In genomic region chr3:8768364-8769087, GRCh38 we compare ENCODE assay signal across 7 cellular contexts. TPM values are rescaled to one million over a fixed set of nuclear protein-coding genes. Genes with fewer than 3 reads are reported as not detected.
DNase-seq lines count a peak whose midpoint lies in the region; ATAC-seq and TF ChIP-seq lines count a peak whose summit lies in the region.

No MANE protein-coding gene starts in this region.

- peak overlapping the region; percentile 12; the same call in 1 of the 3 replicates for H2BK15ac ChIP-seq in IMR-90 (ENCODE audit: low read depth, low read length)

- H3K4me1 Mint-ChIP-seq in stimulated activated memory B cell treated with anti-CD40 and anti-IgM and Interleukin-4, amounts not matched to agents 10 μg/mL and 1 μg/mL and 100 μg/mL, for 72 hours, result peaks cover 15% of the 10 kb centered on the region

- TF ChIP-seq CTCF in IMR-90 (conservative IDR thresholded peaks at IDR 0.05; ENCODE audit: low read depth, low read length), result no peak
- TF ChIP-seq CTCF in esophagus muscularis mucosa (IDR thresholded peaks at IDR 0.05), result no peak
- TF ChIP-seq CTCF in upper lobe of right lung (IDR thresholded peaks at IDR 0.05), result no peak

- no peaks in the 10 kb centered on the region for H3K9me3 ChIP-seq in IMR-90 (ENCODE audit: control insufficient read depth, insufficient read depth, low read length)
- no peaks in the 10 kb centered on the region for H3K9me3 ChIP-seq in esophagus muscularis mucosa
- H3K9me3 ChIP-seq in upper lobe of right lung, result no peaks in the 10 kb centered on the region

- H3K14ac ChIP-seq in IMR-90 (replicated peaks; ENCODE audit: low read depth, low read length), result peak overlapping the region; percentile 34; the same call in 1 of the 2 replicates

- H2AK5ac ChIP-seq in IMR-90 (ENCODE audit: low read depth, low read length), result no peak overlapping the region

- CTCF ChIA-PET in IMR-90 (lab: Yijun Ruan, JAX), result interaction anchor here (0.7 to 1.9 kb wide), 15 partner anchors 9 to 187 kb away, joined by 3 to 16 read pairs (median 6); no protein-coding TSS in a partner anchor

- POLR2A ChIA-PET in IMR-90 (lab: Charles Lee; ENCODE audit: unreplicated experiment), result no interaction called here

- in situ Hi-C loops in IMR-90 (cut with MboI; ENCODE audit: low sequenced_read_pairs), result loop anchor here (25.0 kb wide), 1 partner anchor 294 kb away; no protein-coding TSS in a partner anchor

- no peak for DNase-seq in IMR-90
- peak; percentile 81 for DNase-seq in esophagus muscularis mucosa (ENCODE audit: extremely low spot score)
- no peak for DNase-seq in upper lobe of right lung
- no peak for DNase-seq in SHP77 (lab: John Stamatoyannopoulos, UW)

- H3K9ac ChIP-seq in IMR-90 (ENCODE audit: low read depth, low read length), result no peak overlapping the region; the same call in 1 of the 2 replicates

- peak overlapping the region; percentile 82; the same call in 1 of the 2 replicates for H3K4me3 ChIP-seq in IMR-90 (ENCODE audit: insufficient read depth, low read depth, low read length)
- H3K4me3 ChIP-seq in esophagus muscularis mucosa, result peak overlapping the region; percentile 31 to 53 (median 43)
- H3K4me3 ChIP-seq in upper lobe of right lung, result no peak overlapping the region

- H3K4me2 ChIP-seq in IMR-90 (ENCODE audit: low read depth, low read length), result peak overlapping the region; percentile 87

- intact Hi-C loops in IMR-90 (cut with micrococcal nuclease), result loop anchor here (1.0 to 5.0 kb wide), 9 partner anchors 101 to 534 kb away; partner anchors contain the start of gene RAD18
- intact Hi-C loops in esophagus muscularis mucosa (cut with DNase I), result no loop called here
- intact Hi-C loops in upper lobe of right lung (cut with DNase I), result no loop called here

- H2BK120ac ChIP-seq in IMR-90 (ENCODE audit: low read depth, low read length), result peak overlapping the region; percentile 87

- no peak overlapping the region; the same call in 1 of the 2 replicates for H2BK20ac ChIP-seq in IMR-90 (ENCODE audit: low read depth, low read length)

- peak overlapping the region; percentile 29; the same call in 1 of the 2 replicates for H4K91ac ChIP-seq in IMR-90 (ENCODE audit: insufficient read depth, low read depth, low read length)

- TF ChIP-seq EP300 in esophagus muscularis mucosa (IDR thresholded peaks at IDR 0.05), result no peak

- peak overlapping the region; percentile 84 for H2AK9ac ChIP-seq in IMR-90 (replicated peaks; ENCODE audit: low read depth, low read length, poor library complexity)

- no peak overlapping the region for H4K5ac ChIP-seq in IMR-90 (ENCODE audit: low read depth, low read length)

- WGBS in IMR-90 (ENCODE audit: extremely low coverage in 2 of 2, insufficient read length in 1 of 2), 2 experiments, result 21% methylated on average over 7 of the region's 36 CpGs; no CpG with 5 or more reads in 1 of the 2 experiments
- WGBS in esophagus muscularis mucosa, result 11% methylated on average over 29 of the region's 36 CpGs

- no peak overlapping the region for H3K18ac ChIP-seq in IMR-90 (ENCODE audit: low read depth, low read length)

- H3K4me1 ChIP-seq in IMR-90 (ENCODE audit: control insufficient read depth, insufficient read depth, low read length) (peaks cover 6% of the 10 kb centered on the region; the same call in 1 of the 2 replicates), esophagus muscularis mucosa (peaks cover 15 to 31% (median 29%) of the 10 kb centered on the region in 4 donors), upper lobe of right lung (peaks cover 13% of the 10 kb centered on the region)

- H3K56ac ChIP-seq in IMR-90 (ENCODE audit: extremely low read depth, insufficient read depth, low read length), result no peak overlapping the region

- dilution Hi-C loops in IMR-90 (cut with HindIII; ENCODE audit: low sequenced_read_pairs, unreplicated experiment), result no loop called here

- no peak for TF ChIP-seq RAD21 in IMR-90 (IDR thresholded peaks at IDR 0.05; ENCODE audit: low read length)

- BruUV-seq in IMR-90 (replicated peaks; lab: Mats Ljungman, UMichigan), result no TSS peak

- no peak for TF ChIP-seq POLR2A in GM18505 (IDR thresholded peaks at IDR 0.05; ENCODE audit: borderline replicate concordance, extremely low read depth, insufficient read depth, insufficient read length)
- no peak for TF ChIP-seq POLR2A in IMR-90 (IDR thresholded peaks at IDR 0.05; ENCODE audit: low read depth, low read length)
- TF ChIP-seq POLR2A in esophagus muscularis mucosa (IDR thresholded peaks at IDR 0.05; ENCODE audit: low read depth), result no peak

- H3K36me3 ChIP-seq in IMR-90 (ENCODE audit: control insufficient read depth, insufficient read depth, low read length) (no peaks in the 10 kb centered on the region), esophagus muscularis mucosa (no peaks in the 10 kb centered on the region), upper lobe of right lung (no peaks in the 10 kb centered on the region)

- peak overlapping the region; percentile 92 for H2AFZ ChIP-seq in IMR-90 (replicated peaks; ENCODE audit: low read length, poor library complexity)

- H3K27ac ChIP-seq in IMR-90 (ENCODE audit: insufficient read depth, low read length) (no peak overlapping the region), esophagus muscularis mucosa (replicated peaks in 1 of 4) (no peak overlapping the region), upper lobe of right lung (no peak overlapping the region)

- peak overlapping the region; percentile 75 for H3K4me3 Mint-ChIP-seq in stimulated activated memory B cell treated with anti-CD40 and anti-IgM and Interleukin-4, amounts not matched to agents 10 μg/mL and 1 μg/mL and 100 μg/mL, for 72 hours

- ATAC-seq in GM18505 (IDR thresholded peaks at IDR 0.05; ENCODE audit: unreplicated experiment), result peak; percentile 17
- ATAC-seq in GM21526 (IDR thresholded peaks at IDR 0.05; ENCODE audit: low FRiP score, unreplicated experiment), result peak; percentile 8
- no peak for ATAC-seq in IMR-90 (ENCODE audit: low read depth)
- no peak for ATAC-seq in stimulated activated memory B cell treated with anti-CD40 and anti-IgM and Interleukin-4, amounts not matched to agents 10 μg/mL and 1 μg/mL and 100 μg/mL, for 72 hours
- no peak for ATAC-seq in upper lobe of right lung

- peak overlapping the region; percentile 44 for H3K27ac Mint-ChIP-seq in stimulated activated memory B cell treated with anti-CD40 and anti-IgM and Interleukin-4, amounts not matched to agents 10 μg/mL and 1 μg/mL and 100 μg/mL, for 72 hours

- H3K36me3 Mint-ChIP-seq in stimulated activated memory B cell treated with anti-CD40 and anti-IgM and Interleukin-4, amounts not matched to agents 10 μg/mL and 1 μg/mL and 100 μg/mL, for 72 hours, result no peaks in the 10 kb centered on the region

- peaks cover 56% of the 10 kb centered on the region for H3K27me3 Mint-ChIP-seq in stimulated activated memory B cell treated with anti-CD40 and anti-IgM and Interleukin-4, amounts not matched to agents 10 μg/mL and 1 μg/mL and 100 μg/mL, for 72 hours

- H4K8ac ChIP-seq in IMR-90 (ENCODE audit: low read depth in 2 of 2, low read length in 2 of 2), result peak overlapping the region in 1 of 2 experiments; percentile 41; a peak in 2 of 4 replicates

- H4K20me1 ChIP-seq in IMR-90 (ENCODE audit: insufficient read depth, low read length), result no peaks in the 10 kb centered on the region

- H3K9me1 ChIP-seq in IMR-90 (ENCODE audit: insufficient read depth, low read length), result no peaks in the 10 kb centered on the region

- H3K27me3 ChIP-seq in IMR-90 (ENCODE audit: control insufficient read depth, insufficient read depth, low read length) (peaks cover 21% of the 10 kb centered on the region; the same call in 1 of the 2 replicates), esophagus muscularis mucosa (peaks cover 0 to 63% (median 18%) of the 10 kb centered on the region in 4 donors), upper lobe of right lung (peaks cover 32% of the 10 kb centered on the region)

- no peak overlapping the region for H2BK5ac ChIP-seq in IMR-90 (ENCODE audit: low read depth, low read length, poor library complexity, severe bottlenecking)

- H3K4ac ChIP-seq in IMR-90 (ENCODE audit: low read depth, low read length), result peak overlapping the region; percentile 59

- no peaks in the 10 kb centered on the region for H3K9me3 Mint-ChIP-seq in stimulated activated memory B cell treated with anti-CD40 and anti-IgM and Interleukin-4, amounts not matched to agents 10 μg/mL and 1 μg/mL and 100 μg/mL, for 72 hours

- 0 out of 2 replicates have a peak overlapping the region, but pooled peaks have one; percentile 21 for H3K23ac ChIP-seq in IMR-90 (ENCODE audit: low read depth, low read length)

- H3K79me1 ChIP-seq in IMR-90 (ENCODE audit: low read depth in 1 of 2, low read length in 2 of 2), result no peaks in the 10 kb centered on the region

TF ChIP-seq in IMR-90, 13 proteins besides CTCF, POLR2A, EP300 and RAD21 (continues in another document):
- TF ChIP-seq MXI1 (IDR thresholded peaks at IDR 0.05; ENCODE audit: borderline replicate concordance, low read depth, low read length) (no peak), NFE2L2 (IDR thresholded peaks at IDR 0.05; ENCODE audit: low read depth, low read length) (no peak), BHLHE40 (IDR thresholded peaks at IDR 0.05; ENCODE audit: low read depth, low read length) (no peak), MAZ (IDR thresholded peaks at IDR 0.05; ENCODE audit: borderline replicate concordance, low read depth, low read length) (no peak), ELK1 (IDR thresholded peaks at IDR 0.05; ENCODE audit: borderline replicate concordance, low read depth, low read length) (no peak), CEBPB (IDR thresholded peaks at IDR 0.05; ENCODE audit: low read depth, low read length) (no peak), CHD1 (IDR thresholded peaks at IDR 0.05; ENCODE audit: low read depth, low read length) (no peak)

RNA-seq across cellular contexts. Expression of gene OXTR, which starts 0.9 kb away (rescaled TPM):
- 56.1 and 76.9 TPM in 2 replicates for total RNA-seq in IMR-90 (2012; rRNA removed)
- 42.8 and 50.0 TPM in 2 replicates for polyA plus RNA-seq in IMR-90 (2012; rRNA removed)
- 15.7 and 51.4 TPM in 2 replicates for polyA plus RNA-seq in IMR-90 (2012; cell fraction: cytosol; rRNA removed)
- polyA plus RNA-seq in IMR-90 (2012; cell fraction: nucleus; rRNA removed; ENCODE audit: low replicate concordance), result 15.6 and 29.9 TPM in 2 replicates
- total RNA-seq in esophagus muscularis mucosa, result 1 to 10 TPM in 2 of 4 donors, under 1 TPM in 2; 0.42 to 3.6 (median 1.6) TPM
- total RNA-seq in upper lobe of right lung, result 0.55 TPM

RNA-seq across cellular contexts. Expression of gene CAV3, which starts 34.9 kb away (rescaled TPM):
- 0.28 and 0.36 TPM in 2 replicates for total RNA-seq in IMR-90 (2012; rRNA removed)
- polyA plus RNA-seq in IMR-90 (2012; rRNA removed), result 0.17 TPM in 1 of 2 replicates, not detected in the other
- not detected in 2 replicates for polyA plus RNA-seq in IMR-90 (2012; cell fraction: cytosol; rRNA removed)
- not detected in 2 replicates for polyA plus RNA-seq in IMR-90 (2012; cell fraction: nucleus; rRNA removed; ENCODE audit: low replicate concordance)
- not detected for total RNA-seq in esophagus muscularis mucosa
- total RNA-seq in upper lobe of right lung, result 0.32 TPM

Comparison
In these comparisons a context has a peak if more than half of its experiments do, and no peak if none do; other contexts are left out.
1. ATAC-seq: peak in GM18505 (single experiment) and GM21526 (single experiment); none in IMR-90 (single experiment), stimulated activated memory B cell treated with anti-CD40 and anti-IgM and Interleukin-4, amounts not matched to agents 10 μg/mL and 1 μg/mL and 100 μg/mL, for 72 hours (single experiment) and upper lobe of right lung (single experiment).
2. RNA of gene OXTR, which starts 0.9 kb away (total RNA-seq): 56.1 to 76.9 TPM in IMR-90; 0.42 to 3.6 TPM in esophagus muscularis mucosa and 0.55 TPM in upper lobe of right lung (single experiment); every median in the first group is over 10 times any median in the second.